1 cellular context compared by ENCODE assay signal in the genomic region with DNA sequence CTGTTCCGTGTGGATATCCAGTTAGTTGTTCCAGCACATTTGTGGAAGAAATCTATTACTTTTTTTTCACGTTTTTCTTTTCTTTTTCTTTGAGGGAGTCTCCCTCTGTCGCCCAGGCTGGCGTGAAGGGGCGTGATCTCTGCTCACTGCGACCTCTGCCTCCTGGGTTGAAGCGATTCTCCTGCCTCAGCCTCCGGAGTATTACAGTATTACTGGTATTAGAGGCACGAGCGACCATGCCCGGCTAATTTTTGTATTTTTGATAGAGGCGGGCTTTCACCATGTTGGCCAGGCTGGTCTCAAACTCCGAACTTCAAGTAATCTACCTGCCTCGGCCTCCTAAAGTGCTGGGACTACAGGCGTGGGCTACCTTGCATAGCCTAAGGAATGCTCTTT.
TF ChIP-seq lines count a peak whose summit lies in the region.

No MANE protein-coding gene starts in this region.

TF ChIP-seq in WTC11, 78 proteins besides CTCF, POLR2A, EP300 and RAD21 (continued from another document):
- TF ChIP-seq, protein P1, sequence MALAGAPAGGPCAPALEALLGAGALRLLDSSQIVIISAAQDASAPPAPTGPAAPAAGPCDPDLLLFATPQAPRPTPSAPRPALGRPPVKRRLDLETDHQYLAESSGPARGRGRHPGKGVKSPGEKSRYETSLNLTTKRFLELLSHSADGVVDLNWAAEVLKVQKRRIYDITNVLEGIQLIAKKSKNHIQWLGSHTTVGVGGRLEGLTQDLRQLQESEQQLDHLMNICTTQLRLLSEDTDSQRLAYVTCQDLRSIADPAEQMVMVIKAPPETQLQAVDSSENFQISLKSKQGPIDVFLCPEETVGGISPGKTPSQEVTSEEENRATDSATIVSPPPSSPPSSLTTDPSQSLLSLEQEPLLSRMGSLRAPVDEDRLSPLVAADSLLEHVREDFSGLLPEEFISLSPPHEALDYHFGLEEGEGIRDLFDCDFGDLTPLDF (CRISPR knock-in tag; IDR thresholded peaks at IDR 0.05): no peak
- TF ChIP-seq, protein P2, sequence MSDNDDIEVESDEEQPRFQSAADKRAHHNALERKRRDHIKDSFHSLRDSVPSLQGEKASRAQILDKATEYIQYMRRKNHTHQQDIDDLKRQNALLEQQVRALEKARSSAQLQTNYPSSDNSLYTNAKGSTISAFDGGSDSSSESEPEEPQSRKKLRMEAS (CRISPR knock-in tag; IDR thresholded peaks at IDR 0.05): no peak
- no peak for TF ChIP-seq ESRRA (CRISPR knock-in tag; IDR thresholded peaks at IDR 0.05; ENCODE audit: borderline replicate concordance)
- no peak for TF ChIP-seq MYBL2 (CRISPR knock-in tag; IDR thresholded peaks at IDR 0.05)
- no peak for TF ChIP-seq FOXK1 (CRISPR knock-in tag; IDR thresholded peaks at IDR 0.05)
